In the genomic region with DNA sequence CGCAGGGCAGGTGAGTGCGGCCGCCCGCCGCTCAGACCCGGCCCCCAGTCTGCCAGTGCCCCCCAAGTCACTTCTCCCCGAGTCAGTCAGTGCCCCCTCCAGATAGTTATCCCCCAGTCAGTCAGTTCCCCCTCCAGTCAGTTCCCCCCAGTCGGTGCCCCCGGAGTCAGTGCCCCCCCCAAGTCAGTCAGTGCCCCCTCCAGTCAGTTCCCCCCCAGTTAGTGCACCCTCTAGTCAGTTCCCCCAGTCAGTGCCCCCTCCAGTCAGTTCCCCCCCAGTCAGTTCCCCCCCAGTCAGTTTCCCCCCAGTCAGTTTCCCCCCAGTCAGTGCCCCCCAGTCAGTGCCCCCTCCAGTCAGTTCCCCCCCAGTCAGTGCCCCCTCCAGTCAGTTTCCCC, we compare ENCODE assay signal across 8 cellular contexts. TPM values are rescaled to one million over a fixed set of nuclear protein-coding genes. Genes with fewer than 3 reads are reported as not detected.
DNase-seq lines count a peak whose midpoint lies in the region; ATAC-seq, FAIRE-seq and TF ChIP-seq lines count a peak whose summit lies in the region.

No MANE protein-coding gene starts in this region.

- no peaks in the 10 kb centered on the region for H3K36me3 Mint-ChIP-seq in activated naive CD8-positive, alpha-beta T cell treated with anti-CD3 and anti-CD28 coated beads, Interleukin-2, amount 50 U/mL, for 24 hours (ENCODE audit: low read depth)

- H3K4me3 ChIP-seq in kidney (ENCODE audit: low read length in 2 of 2) (peak overlapping the region; percentile 55 to 69), subcutaneous abdominal adipose tissue (ENCODE audit: low read depth in 1 of 5, low read length in 5 of 5) (peak overlapping the region; percentile 50 to 81 (median 73))

- H3K9me3 ChIP-seq in kidney (ENCODE audit: control insufficient read depth in 1 of 2, low read length in 2 of 2), result no peaks in the 10 kb centered on the region
- no peaks in the 10 kb centered on the region for H3K9me3 ChIP-seq in subcutaneous abdominal adipose tissue (ENCODE audit: control insufficient read depth in 5 of 5, low read length in 5 of 5)

- no peak for ATAC-seq in activated naive CD8-positive, alpha-beta T cell treated with anti-CD3 and anti-CD28 coated beads, Interleukin-2, amount 50 U/mL, for 24 hours
- ATAC-seq in HG03442 (IDR thresholded peaks at IDR 0.05; ENCODE audit: unreplicated experiment) (no peak), GM19467 (IDR thresholded peaks at IDR 0.05; ENCODE audit: unreplicated experiment) (no peak)

- H3K27me3 Mint-ChIP-seq in activated naive CD8-positive, alpha-beta T cell treated with anti-CD3 and anti-CD28 coated beads, Interleukin-2, amount 50 U/mL, for 24 hours, result no peaks in the 10 kb centered on the region

- intact Hi-C loops in kidney (cut with DNase I), result no loop called here

- H3K27me3 ChIP-seq in subcutaneous abdominal adipose tissue (ENCODE audit: control insufficient read depth in 5 of 5, insufficient read depth in 4 of 5, low read length in 5 of 5), result no peaks in the 10 kb centered on the region

- no peak for FAIRE-seq in kidney (lab: Jason Lieb, UNC)

- H3K27ac ChIP-seq in kidney (ENCODE audit: low read depth in 2 of 2, low read length in 2 of 2) (peak overlapping the region; percentile 43 to 60), subcutaneous abdominal adipose tissue (ENCODE audit: low read depth, low read length) (peak overlapping the region; percentile 23)

- peak overlapping the region; percentile 40 for H3K4me3 Mint-ChIP-seq in activated naive CD8-positive, alpha-beta T cell treated with anti-CD3 and anti-CD28 coated beads, Interleukin-2, amount 50 U/mL, for 24 hours

- no peak for TF ChIP-seq CTCF in kidney (IDR thresholded peaks at IDR 0.05; ENCODE audit: borderline replicate concordance, extremely low read depth, insufficient read depth)

- H3K36me3 ChIP-seq in kidney (ENCODE audit: control insufficient read depth in 1 of 2, insufficient read depth in 2 of 2, low read length in 2 of 2), result no peaks in the 10 kb centered on the region
- H3K36me3 ChIP-seq in subcutaneous abdominal adipose tissue (ENCODE audit: control insufficient read depth in 5 of 5, insufficient read depth in 5 of 5, low read length in 5 of 5), result no peaks in the 10 kb centered on the region

- H3K9me3 Mint-ChIP-seq in activated naive CD8-positive, alpha-beta T cell treated with anti-CD3 and anti-CD28 coated beads, Interleukin-2, amount 50 U/mL, for 24 hours, result no peaks in the 10 kb centered on the region

- H3K9ac ChIP-seq in kidney (ENCODE audit: low read length in 2 of 2) (peak overlapping the region; percentile 69 to 85), subcutaneous abdominal adipose tissue (ENCODE audit: low read length in 5 of 5) (peak overlapping the region in 4 of 5 donors; percentile 78 to 96 (median 86))

- DNase-seq in NK-92 treated with Interleukin-12 subunit alpha and Interleukin-12 subunit beta, amount 100 ng/mL, for 24 hours (lab: John Stamatoyannopoulos, UW), result peak; percentile 12
- DNase-seq in NK-92 (lab: John Stamatoyannopoulos, UW; ENCODE audit: unreplicated experiment), result no peak
- peak; percentile 30 for DNase-seq in activated naive CD8-positive, alpha-beta T cell treated with anti-CD3 and anti-CD28 coated beads, Interleukin-2, amount 50 U/mL, for 24 hours
- DNase-seq in kidney, result no peak
- DNase-seq in NCI-H2196 (lab: John Stamatoyannopoulos, UW; ENCODE audit: unreplicated experiment), result no peak

- H3K4me1 Mint-ChIP-seq in activated naive CD8-positive, alpha-beta T cell treated with anti-CD3 and anti-CD28 coated beads, Interleukin-2, amount 50 U/mL, for 24 hours, result peaks cover 12% of the 10 kb centered on the region

- H3K4me1 ChIP-seq in kidney (ENCODE audit: control insufficient read depth in 1 of 2, insufficient read depth in 1 of 2, low read depth in 1 of 2, low read length in 2 of 2) (peaks cover 0 to 11% of the 10 kb centered on the region in 2 donors), subcutaneous abdominal adipose tissue (ENCODE audit: control insufficient read depth in 5 of 5, insufficient read depth in 5 of 5, low read length in 5 of 5) (peaks cover 0 to 28% (median 26%) of the 10 kb centered on the region in 5 donors)

- H3K27ac Mint-ChIP-seq in activated naive CD8-positive, alpha-beta T cell treated with anti-CD3 and anti-CD28 coated beads, Interleukin-2, amount 50 U/mL, for 24 hours, result no peak overlapping the region

RNA-seq across cellular contexts. Expression of a gene that starts 0.4 kb away (rescaled TPM):
- 53.8 TPM for total RNA-seq in kidney
- 39.4 TPM for polyA plus RNA-seq in kidney (ENCODE audit: insufficient read depth, low read depth, low replicate concordance)

RNA-seq across cellular contexts. Expression of a gene that starts 16.7 kb away (rescaled TPM):
- total RNA-seq in kidney, result 16.7 TPM
- 14.5 TPM for polyA plus RNA-seq in kidney (ENCODE audit: insufficient read depth, low read depth, low replicate concordance)

RNA-seq across cellular contexts. Expression of a gene that starts 36.1 kb away (rescaled TPM):
- 383 TPM for total RNA-seq in kidney
- 128 TPM for polyA plus RNA-seq in kidney (ENCODE audit: insufficient read depth, low read depth, low replicate concordance)

Comparison
In these comparisons a context has a peak if more than half of its experiments do, and no peak if none do; other contexts are left out.
1. DNase-seq: peak in NK-92 treated with Interleukin-12 subunit alpha and Interleukin-12 subunit beta, amount 100 ng/mL, for 24 hours (single experiment) and activated naive CD8-positive, alpha-beta T cell treated with anti-CD3 and anti-CD28 coated beads, Interleukin-2, amount 50 U/mL, for 24 hours (single experiment); none in NK-92 (single experiment), kidney (single experiment) and NCI-H2196 (single experiment).